Comparison of ENCODE assay signal across 18 cellular contexts in the genomic region with DNA sequence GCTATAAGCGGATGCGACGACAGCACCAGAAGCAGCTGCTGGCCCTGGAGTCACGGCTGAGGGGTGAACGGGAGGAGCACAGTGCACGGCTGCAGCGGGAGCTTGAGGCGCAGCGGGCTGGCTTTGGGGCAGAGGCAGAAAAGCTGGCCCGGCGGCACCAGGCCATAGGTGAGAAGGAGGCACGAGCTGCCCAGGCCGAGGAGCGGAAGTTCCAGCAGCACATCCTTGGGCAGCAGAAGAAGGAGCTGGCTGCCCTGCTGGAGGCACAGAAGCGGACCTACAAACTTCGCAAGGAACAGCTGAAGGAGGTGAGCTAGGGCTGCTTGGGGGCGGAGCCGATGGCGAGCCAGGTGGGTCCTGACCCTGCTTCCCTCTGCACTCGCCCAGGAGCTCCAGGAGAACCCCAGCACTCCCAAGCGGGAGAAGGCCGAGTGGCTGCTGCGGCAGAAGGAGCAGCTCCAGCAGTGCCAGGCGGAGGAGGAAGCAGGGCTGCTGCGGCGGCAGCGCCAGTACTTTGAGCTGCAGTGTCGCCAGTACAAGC. TPM values are rescaled to one million over a fixed set of nuclear protein-coding genes. Genes with fewer than 3 reads are reported as not detected.
"Had no signal": no experiment of that assay in that cellular context is flagged by ENCODE, and none has a peak within 500 bp of the region (broad histone marks: within the 10 kb centered on the region; RNA-seq: fewer than 3 reads in every experiment).

No MANE protein-coding gene starts in this region.

- H3K4me3 Mint-ChIP-seq: activated B cell treated with CpG ODN at 0.5 μM for 24 hours; activated CD4-positive, alpha-beta T cell treated with anti-CD3 and anti-CD28 coated beads, Interleukin-2, amount 10 ng/mL, durations not matched to agents 24 days and 14 days; activated naive CD8-positive, alpha-beta T cell treated with anti-CD3 and anti-CD28 coated beads for 36 hours had no signal

- H3K27me3 ChIP-seq: brain microvascular endothelial cell, foreskin keratinocyte, sigmoid colon, stomach, testis, upper lobe of right lung had no signal

- H3K27me3 Mint-ChIP-seq: activated B cell treated with CpG ODN at 0.5 μM for 24 hours; activated CD4-positive, alpha-beta T cell treated with anti-CD3 and anti-CD28 coated beads, Interleukin-2, amount 10 ng/mL, durations not matched to agents 24 days and 14 days; activated naive CD8-positive, alpha-beta T cell treated with anti-CD3 and anti-CD28 coated beads for 36 hours had no signal

- H3K9me3 Mint-ChIP-seq: activated B cell treated with CpG ODN at 0.5 μM for 24 hours; activated CD4-positive, alpha-beta T cell treated with anti-CD3 and anti-CD28 coated beads, Interleukin-2, amount 10 ng/mL, durations not matched to agents 24 days and 14 days; activated naive CD8-positive, alpha-beta T cell treated with anti-CD3 and anti-CD28 coated beads for 36 hours had no signal

- H3K27ac ChIP-seq: brain microvascular endothelial cell, foreskin keratinocyte, psoas muscle, sigmoid colon, stomach, testis, upper lobe of right lung had no signal

- H3K27ac Mint-ChIP-seq: activated B cell treated with CpG ODN at 0.5 μM for 24 hours; activated CD4-positive, alpha-beta T cell treated with anti-CD3 and anti-CD28 coated beads, Interleukin-2, amount 10 ng/mL, durations not matched to agents 24 days and 14 days; activated naive CD8-positive, alpha-beta T cell treated with anti-CD3 and anti-CD28 coated beads for 36 hours had no signal

- H3K9me3 ChIP-seq: psoas muscle, sigmoid colon, stomach, testis, upper lobe of right lung had no signal

- H3K4me3 ChIP-seq: psoas muscle, sigmoid colon, stomach, testis, upper lobe of right lung had no signal

- ATAC-seq: foreskin keratinocyte had no signal

- H3K4me1 ChIP-seq: foreskin keratinocyte, psoas muscle, sigmoid colon, testis had no signal

- H3K4me1 Mint-ChIP-seq: activated B cell treated with CpG ODN at 0.5 μM for 24 hours; activated CD4-positive, alpha-beta T cell treated with anti-CD3 and anti-CD28 coated beads, Interleukin-2, amount 10 ng/mL, durations not matched to agents 24 days and 14 days; activated naive CD8-positive, alpha-beta T cell treated with anti-CD3 and anti-CD28 coated beads for 36 hours had no signal

- DNase-seq: activated B cell treated with CpG ODN at 0.5 μM for 24 hours; activated CD4-positive, alpha-beta T cell treated with anti-CD3 and anti-CD28 coated beads, Interleukin-2, amount 10 ng/mL, durations not matched to agents 24 days and 14 days; activated CD8-positive, alpha-beta memory T cell treated with anti-CD3 and anti-CD28 coated beads for 24 hours; activated gamma-delta T cell treated with Interleukin-2 at 50 U/mL for 16 hours; activated naive CD8-positive, alpha-beta T cell treated with anti-CD3 and anti-CD28 coated beads for 36 hours; brain microvascular endothelial cell; effector CD8-positive, alpha-beta T cell; foreskin keratinocyte; glutamatergic neuron; kidney glomerular epithelial cell; psoas muscle; sigmoid colon; stimulated activated CD4-positive, alpha-beta T cell treated with anti-CD3 and anti-CD28 coated beads, Interleukin-1b, Interleukin-23, amount 100 ng/mL, for 48 hours; stomach; T-helper 2 cell; testis; upper lobe of right lung had no signal

RNA-seq across cellular contexts. Expression of a gene that starts 25.5 kb away (rescaled TPM):
- total RNA-seq: activated B cell treated with CpG ODN at 0.5 μM for 24 hours, osteoblast had no signal
